Comparison of ENCODE assay signal across 22 cellular contexts in genomic region chr7:44220046-44220720, GRCh38. TPM values are rescaled to one million over a fixed set of nuclear protein-coding genes. Genes with fewer than 3 reads are reported as not detected.
"Had no signal": no experiment of that assay in that cellular context is flagged by ENCODE, and none has a peak within 500 bp of the region (broad histone marks: within the 10 kb centered on the region; RNA-seq: fewer than 3 reads in every experiment).

No MANE protein-coding gene starts in this region.

- H3K4me1 Mint-ChIP-seq: activated naive CD8-positive, alpha-beta T cell treated with anti-CD3 and anti-CD28 coated beads for 36 hours; central memory CD8-positive, alpha-beta T cell had no signal

- H3K4me3 ChIP-seq: esophagus squamous epithelium, lung, neural progenitor cell, pancreas, suprapubic skin had no signal

- H3K27ac Mint-ChIP-seq: activated CD8-positive, alpha-beta T cell treated with anti-CD3 and anti-CD28 coated beads, Interleukin-2, amount 10 ng/mL, durations not matched to agents 7 days and 5 days; activated naive CD8-positive, alpha-beta T cell treated with anti-CD3 and anti-CD28 coated beads for 36 hours; brain; neural progenitor cell; stimulated activated naive CD8-positive, alpha-beta T cell treated with anti-CD3 and anti-CD28 coated beads, Interleukin-15, Interleukin-2, amounts not matched to agents 100 ng/mL and 50 ng/mL, for 24 hours had no signal

- H3K36me3 Mint-ChIP-seq: activated naive CD8-positive, alpha-beta T cell treated with anti-CD3 and anti-CD28 coated beads for 36 hours; neural progenitor cell had no signal

- H3K27me3 ChIP-seq: neural progenitor cell, pancreas had no signal

- H3K36me3 ChIP-seq: esophagus squamous epithelium, neural progenitor cell, pancreas, suprapubic skin had no signal

- ATAC-seq: activated CD8-positive, alpha-beta T cell treated with anti-CD3 and anti-CD28 coated beads, Interleukin-2, amount 10 ng/mL, durations not matched to agents 7 days and 5 days; pancreas had no signal

- DNase-seq: activated CD4-positive, alpha-beta T cell treated with anti-CD3 and anti-CD28 coated beads for 4 hours; activated CD8-positive, alpha-beta memory T cell treated with anti-CD3 and anti-CD28 coated beads, Interleukin-2, amount 50 U/mL, for 4 hours; activated CD8-positive, alpha-beta T cell treated with anti-CD3 and anti-CD28 coated beads, Interleukin-2, amount 10 ng/mL, durations not matched to agents 7 days and 5 days; activated gamma-delta T cell; activated naive CD8-positive, alpha-beta T cell treated with anti-CD3 and anti-CD28 coated beads for 36 hours; activated T-cell treated with anti-CD3 and anti-CD28 coated beads, Interleukin-2, amount 50 U/mL, for 48 hours; amygdala; cortex of kidney; effector CD4-positive, alpha-beta T cell; esophagus squamous epithelium; hypothalamus; kidney glomerular epithelial cell; midbrain; trophoblast cell had no signal

- H3K27ac ChIP-seq: esophagus squamous epithelium, neural progenitor cell, pancreas, suprapubic skin had no signal

- H3K27me3 Mint-ChIP-seq: activated naive CD8-positive, alpha-beta T cell treated with anti-CD3 and anti-CD28 coated beads for 36 hours; stimulated activated naive CD8-positive, alpha-beta T cell treated with anti-CD3 and anti-CD28 coated beads, Interleukin-15, Interleukin-2, amounts not matched to agents 100 ng/mL and 50 ng/mL, for 24 hours had no signal

- H3K4me3 Mint-ChIP-seq: activated CD8-positive, alpha-beta T cell treated with anti-CD3 and anti-CD28 coated beads, Interleukin-2, amount 10 ng/mL, durations not matched to agents 7 days and 5 days; activated naive CD8-positive, alpha-beta T cell treated with anti-CD3 and anti-CD28 coated beads for 36 hours; brain; central memory CD8-positive, alpha-beta T cell; neural progenitor cell; stimulated activated naive CD8-positive, alpha-beta T cell treated with anti-CD3 and anti-CD28 coated beads, Interleukin-15, Interleukin-2, amounts not matched to agents 100 ng/mL and 50 ng/mL, for 24 hours had no signal

- H3K9me3 Mint-ChIP-seq: activated naive CD8-positive, alpha-beta T cell treated with anti-CD3 and anti-CD28 coated beads for 36 hours; central memory CD8-positive, alpha-beta T cell; neural progenitor cell; stimulated activated naive CD8-positive, alpha-beta T cell treated with anti-CD3 and anti-CD28 coated beads, Interleukin-15, Interleukin-2, amounts not matched to agents 100 ng/mL and 50 ng/mL, for 24 hours had no signal

- H3K9me3 ChIP-seq: esophagus squamous epithelium, pancreas had no signal

RNA-seq across cellular contexts. Expression of gene GCK, which starts 30.9 kb away (rescaled TPM):
- total RNA-seq: activated CD8-positive, alpha-beta T cell treated with anti-CD3 and anti-CD28 coated beads, Interleukin-2, amount 10 ng/mL, durations not matched to agents 7 days and 5 days; T-helper 1 cell treated with Interleukin-12 subunit alpha and Interleukin-12 subunit beta and Interleukin-4 antibody, amounts not matched to agents 30 ng/mL and 1 ng/mL, for 36 hours had no signal
